In the genomic region with DNA sequence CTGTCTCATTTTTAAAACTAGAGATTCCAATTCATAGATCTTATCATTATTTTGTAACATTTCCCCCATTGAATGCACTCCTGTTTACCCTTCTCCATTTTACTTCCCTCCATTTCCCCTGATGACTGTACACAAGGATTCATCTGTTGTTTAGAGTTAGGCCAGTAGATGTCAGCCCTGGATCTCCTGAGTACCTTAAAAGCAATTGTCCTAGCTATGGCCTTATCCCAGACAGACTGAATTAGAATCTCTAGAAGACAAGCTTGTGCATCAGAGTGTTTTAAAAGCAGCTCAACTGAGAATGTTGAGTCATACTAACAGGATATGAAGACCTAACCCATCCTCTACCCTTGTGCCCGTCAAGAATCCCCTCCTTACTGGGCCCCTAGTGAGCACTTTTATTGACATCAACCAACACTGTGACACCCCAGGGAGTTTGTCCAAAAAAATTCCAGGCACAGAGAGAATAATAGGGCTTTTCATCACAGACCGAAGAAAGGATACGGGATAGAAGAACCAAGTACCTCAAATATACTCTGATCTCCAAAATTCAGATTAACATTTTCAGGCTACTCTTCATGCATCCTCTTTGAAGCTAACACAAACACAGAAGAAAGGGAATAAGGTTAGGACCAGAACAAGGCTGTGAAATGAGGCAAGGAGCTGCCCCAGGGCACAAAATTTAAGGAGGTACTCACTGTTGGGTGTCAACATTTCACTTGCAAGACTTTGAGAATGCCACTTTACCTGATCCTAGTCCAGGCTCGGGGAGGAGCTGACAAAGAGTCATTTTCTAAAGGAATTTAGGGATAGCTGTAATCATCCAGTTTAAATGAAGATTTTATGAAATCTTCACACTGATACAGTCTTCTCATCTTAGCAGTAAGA, we compare ENCODE assay signal across 8 cellular contexts. TPM values are rescaled to one million over a fixed set of nuclear protein-coding genes. Genes with fewer than 3 reads are reported as not detected.
DNase-seq lines count a peak whose midpoint lies in the region; ATAC-seq lines count a peak whose summit lies in the region.

No MANE protein-coding gene starts in this region.

- H3K4me2 ChIP-seq in mesendoderm (ENCODE audit: low read length) = no peak overlapping the region

- no peak overlapping the region for H3K9ac ChIP-seq in mesendoderm (ENCODE audit: low read length)

- no peaks in the 10 kb centered on the region for H3K79me1 ChIP-seq in mesendoderm (ENCODE audit: low read length)

- no peak overlapping the region for H2BK120ac ChIP-seq in mesendoderm (ENCODE audit: low read depth, low read length)

- H2AK5ac ChIP-seq in mesendoderm (ENCODE audit: low read length) = no peak overlapping the region

- no peak overlapping the region for H3K4ac ChIP-seq in mesendoderm (ENCODE audit: low read depth, low read length)

- H4K8ac ChIP-seq in mesendoderm (ENCODE audit: low read depth, low read length) = no peak overlapping the region

- DNase-seq in DMS114 treated with DMSO at 0.1 percent for 48 hours (lab: John Stamatoyannopoulos, UW; ENCODE audit: unreplicated experiment) (peak; percentile 9), NCI-H82 (lab: John Stamatoyannopoulos, UW) (peak; percentile 64), T47D (ENCODE audit: low read depth in 1 of 2, low spot score in 1 of 2) (peak; percentile 54 to 79), mesendoderm (peak; percentile 77), NCI-H2081 treated with DMSO at 0.1 percent for 48 hours (lab: John Stamatoyannopoulos, UW) (no peak), T-helper 9 cell (no peak)

- H3K27me3 ChIP-seq in mesendoderm (ENCODE audit: insufficient read depth, low read length, poor library complexity) = no peaks in the 10 kb centered on the region

- no peak overlapping the region for H2BK5ac ChIP-seq in mesendoderm (ENCODE audit: low read length)

- no peak overlapping the region for H3K4me3 ChIP-seq in mesendoderm (ENCODE audit: low read length)

- in situ Hi-C loops in T47D (cut with HindIII; ENCODE audit: low pct_unique_long_range_greater_than_20kb, low sequenced_read_pairs) = no loop called here

- no peaks in the 10 kb centered on the region for H3K79me2 ChIP-seq in mesendoderm (ENCODE audit: control insufficient read depth, insufficient read depth, low read length)

- H4K5ac ChIP-seq in mesendoderm (ENCODE audit: low read length) = no peak overlapping the region

- no peak overlapping the region for H3K23ac ChIP-seq in mesendoderm (ENCODE audit: low read length)

- no peaks in the 10 kb centered on the region for H3K36me3 ChIP-seq in mesendoderm (ENCODE audit: control insufficient read depth, insufficient read depth, low read length)

- no CpG with 5 or more reads among the region's 4 CpGs for WGBS in mesendoderm (ENCODE audit: extremely low coverage, insufficient coverage, low lambda C conversion rate)

- H2BK15ac ChIP-seq in mesendoderm (replicated peaks; ENCODE audit: low read depth) = no peak overlapping the region

- ATAC-seq in GM19025 (IDR thresholded peaks at IDR 0.05; ENCODE audit: low read depth, unreplicated experiment) (peak; percentile 86), HG03095 (IDR thresholded peaks at IDR 0.05; ENCODE audit: unreplicated experiment) (peak; percentile 95)

- no peak overlapping the region for H3K56ac ChIP-seq in mesendoderm (ENCODE audit: low read length)

- H3K27ac ChIP-seq in mesendoderm (ENCODE audit: low read depth, low read length) = no peak overlapping the region

- no peaks in the 10 kb centered on the region for H3K4me1 ChIP-seq in mesendoderm (ENCODE audit: control insufficient read depth, low read depth, low read length)

- H3K18ac ChIP-seq in mesendoderm (ENCODE audit: low read length) = no peak overlapping the region

RNA-seq across cellular contexts. Expression of a gene that starts 17.1 kb away (rescaled TPM):
- polyA plus RNA-seq in mesendoderm (2013, experiment 1 of 2) = not detected
- polyA plus RNA-seq in mesendoderm (2013, experiment 2 of 2) = not detected

RNA-seq across cellular contexts. Expression of a gene that starts 36.0 kb away (rescaled TPM):
- polyA plus RNA-seq in mesendoderm (2013, experiment 1 of 2) = 0.04 TPM
- 0.04 TPM for polyA plus RNA-seq in mesendoderm (2013, experiment 2 of 2)

Comparison
In these comparisons a context has a peak if more than half of its experiments do, and no peak if none do; other contexts are left out.
1. DNase-seq: peak in DMS114 treated with DMSO at 0.1 percent for 48 hours (single experiment), NCI-H82 (single experiment), T47D (2 of 2) and mesendoderm (single experiment); none in NCI-H2081 treated with DMSO at 0.1 percent for 48 hours (single experiment) and T-helper 9 cell (single experiment).